Comparison of ENCODE assay signal across 5 cellular contexts in genomic region chr15:73134196-73134595, GRCh38.
"Had no signal": no experiment of that assay in that cellular context is flagged by ENCODE, and none has a peak within 500 bp of the region (broad histone marks: within the 10 kb centered on the region; RNA-seq: fewer than 3 reads in every experiment).

No MANE protein-coding gene starts in this region.

- H3K27ac ChIP-seq: HL-60 had no signal

- ATAC-seq: HepG2, K562 had no signal

- H3K4me3 ChIP-seq: K562 had no signal

- DNase-seq: IMR-90, KBM-7 had no signal
